ENCODE assay signal across 16 cellular contexts in genomic region chr10:93333278-93333978, GRCh38.
DNase-seq lines count a peak whose midpoint lies in the region; ATAC-seq, FAIRE-seq and TF ChIP-seq lines count a peak whose summit lies in the region.
"Had no signal": no experiment of that assay in that cellular context is flagged by ENCODE, and none has a peak within 500 bp of the region (broad histone marks: within the 10 kb centered on the region; RNA-seq: fewer than 3 reads in every experiment).

No MANE protein-coding gene starts in this region.

- RAD21 ChIA-PET in HCT116 (lab: Charles Lee; ENCODE audit: low non-redundant PET in 1 of 2, low total read pairs in 2 of 2, uncharacterized antibody in 2 of 2, unreplicated experiment in 2 of 2): no interaction called here

- 0 out of 2 replicates have a peak, but pooled peaks cover 3% of the 10 kb centered on the region for H4K20me1 ChIP-seq in HCT116 (ENCODE audit: insufficient read depth)
- H4K20me1 ChIP-seq in mammary epithelial cell (ENCODE audit: insufficient read depth, low read length): no peaks in the 10 kb centered on the region
- H4K20me1 ChIP-seq in keratinocyte (ENCODE audit: control insufficient read depth, extremely low read depth, insufficient read depth, low read length): peaks cover 2% of the 10 kb centered on the region

- H3K27ac ChIP-seq in HCT116 (ENCODE audit: low read depth, low read length) (no peak overlapping the region), mammary epithelial cell (ENCODE audit: insufficient read depth, low read depth, low read length) (peak overlapping the region; percentile 56), keratinocyte (ENCODE audit: control insufficient read depth, insufficient read depth, low read length) (peak overlapping the region; percentile 49), esophagus squamous epithelium (peak overlapping the region in 2 of 4 donors; percentile 23 to 78)
- H3K27ac ChIP-seq: cardiac muscle cell, left lung had no signal

- BruUV-seq in HCT116 (replicated peaks; lab: Mats Ljungman, UMichigan) (no TSS peak), mammary epithelial cell (replicated peaks; lab: Mats Ljungman, UMichigan) (no TSS peak)

- H2AFZ ChIP-seq in HCT116 (ENCODE audit: low read depth, low read length, poor library complexity, severe bottlenecking) (no peak overlapping the region), mammary epithelial cell (ENCODE audit: low read depth, low read length) (no peak overlapping the region), keratinocyte (ENCODE audit: control insufficient read depth, low read length) (no peak overlapping the region)

- no peak for FAIRE-seq in keratinocyte (lab: Jason Lieb, UNC)
- FAIRE-seq: TTC549 had no signal

- H3K27me3 ChIP-seq in HCT116 (ENCODE audit: insufficient read depth, low read length): no peaks in the 10 kb centered on the region
- H3K27me3 ChIP-seq in mammary epithelial cell (ENCODE audit: insufficient read depth, low read length): no peaks in the 10 kb centered on the region
- no peaks in the 10 kb centered on the region for H3K27me3 ChIP-seq in keratinocyte (ENCODE audit: control insufficient read depth, extremely low read depth, insufficient read depth, low read length)
- H3K27me3 ChIP-seq in esophagus squamous epithelium: no peaks in the 10 kb centered on the region
- H3K27me3 ChIP-seq: cardiac muscle cell, left lung had no signal

- H3K4me2 ChIP-seq in HCT116 (ENCODE audit: low read length) (peak overlapping the region; percentile 11; the same call in 1 of the 2 replicates), mammary epithelial cell (ENCODE audit: insufficient read depth, low read depth, low read length) (no peak overlapping the region), keratinocyte (ENCODE audit: control insufficient read depth, extremely low read depth, insufficient read depth, low read depth, low read length) (peak overlapping the region; percentile 41)

- H3K36me3 ChIP-seq in HCT116 (ENCODE audit: control insufficient read depth in 1 of 2, insufficient read depth in 2 of 2, low read length in 2 of 2): peaks cover 57 to 71% of the 10 kb centered on the region in 2 experiments; a peak in 3 of 4 replicates
- peaks cover 32% of the 10 kb centered on the region for H3K36me3 ChIP-seq in mammary epithelial cell (ENCODE audit: insufficient read depth, low read length)
- H3K36me3 ChIP-seq in keratinocyte (ENCODE audit: control insufficient read depth in 2 of 2, extremely low read depth in 1 of 2, insufficient read depth in 2 of 2, low read length in 2 of 2): peaks cover 57 to 61% of the 10 kb centered on the region in 2 experiments
- H3K36me3 ChIP-seq in esophagus squamous epithelium: peaks cover 0 to 100% (median 25%) of the 10 kb centered on the region in 3 donors
- H3K36me3 ChIP-seq: cardiac muscle cell had no signal

- DNase-seq in HCT116 (ENCODE audit: low read depth, low spot score): no peak
- DNase-seq in NCI-H2227 (lab: John Stamatoyannopoulos, UW; ENCODE audit: unreplicated experiment): peak; percentile 69
- peak; percentile 65 for DNase-seq in mammary epithelial cell
- peak; percentile 25 for DNase-seq in keratinocyte (ENCODE audit: low read depth, low spot score)
- DNase-seq in stimulated activated CD4-positive, alpha-beta T cell treated with anti-CD3 and anti-CD28 coated beads, Interleukin-1b, Interleukin-23, amount 100 ng/mL, for 48 hours: no peak
- DNase-seq in esophagus squamous epithelium (lab: John Stamatoyannopoulos, UW): no peak
- DNase-seq: activated CD4-positive, alpha-beta T cell treated with anti-CD3 and anti-CD28 coated beads, Interleukin-2, amount 50 U/mL, for 1 hour; activated T-cell treated with anti-CD3 and anti-CD28 coated beads, Interleukin-2, amount 50 U/mL, for 1 hour; IMR-90; left lung; MV-4-11; NCI-H446 treated with DMSO at 0.1 percent for 48 hours had no signal

- intact Hi-C loops in HCT116 (cut with micrococcal nuclease): no loop called here
- intact Hi-C loops in mammary epithelial cell (cut with micrococcal nuclease): no loop called here
- intact Hi-C loops in esophagus squamous epithelium (cut with DNase I): no loop called here

- WGBS in mammary epithelial cell (ENCODE audit: low coverage, missing lambda C conversion rate): 65% methylated on average over 14 of the region's 15 CpGs
- WGBS in esophagus squamous epithelium, 2 donors: 64 to 83% methylated on average over 11 to 12 of the region's 15 CpGs

- POLR2A ChIA-PET in HCT116 (lab: Charles Lee): no interaction called here

- H3K9me1 ChIP-seq in keratinocyte (ENCODE audit: control insufficient read depth, extremely low read depth, insufficient read depth, low read length): no peaks in the 10 kb centered on the region

- no peak for TF ChIP-seq CTCF in HCT116 (IDR thresholded peaks at IDR 0.05 in 2 of 3, conservative IDR thresholded peaks at IDR 0.05 in 1 of 3; ENCODE audit: borderline replicate concordance in 1 of 3, insufficient read depth in 1 of 3, low read depth in 2 of 3, low read length in 2 of 3)
- TF ChIP-seq CTCF in mammary epithelial cell (conservative IDR thresholded peaks at IDR 0.05 in 1 of 2, IDR thresholded peaks at IDR 0.05 in 1 of 2; ENCODE audit: extremely low read depth in 1 of 2, insufficient read depth in 1 of 2, low read depth in 1 of 2, low read length in 2 of 2): no peak
- TF ChIP-seq CTCF in keratinocyte (optimal IDR thresholded peaks at IDR 0.05 in 1 of 3, IDR thresholded peaks at IDR 0.05 in 1 of 3, conservative IDR thresholded peaks at IDR 0.05 in 1 of 3; ENCODE audit: extremely low read depth in 1 of 3, insufficient read depth in 2 of 3, low read length in 3 of 3): no peak
- TF ChIP-seq CTCF in esophagus squamous epithelium (IDR thresholded peaks at IDR 0.05): no peak

- no peaks in the 10 kb centered on the region; the same call in 1 of the 2 replicates for H3K79me2 ChIP-seq in HCT116 (ENCODE audit: insufficient read depth, low read length)
- no peaks in the 10 kb centered on the region for H3K79me2 ChIP-seq in mammary epithelial cell (ENCODE audit: insufficient read depth, low read length)
- no peaks in the 10 kb centered on the region for H3K79me2 ChIP-seq in keratinocyte (ENCODE audit: control insufficient read depth, insufficient read depth, low read length)

- CTCF ChIA-PET in HCT116 (lab: Charles Lee): no interaction called here
- CTCF ChIA-PET in mammary epithelial cell (lab: Charles Lee; ENCODE audit: low non-redundant PET): interaction anchor here (0.6 kb wide), 1 partner anchor 178 kb away, joined by 8 read pairs; no protein-coding TSS in a partner anchor

- dilution Hi-C loops in mammary epithelial cell (cut with HindIII; ENCODE audit: low sequenced_read_pairs): no loop called here
- dilution Hi-C loops in keratinocyte (cut with MboI; ENCODE audit: extremely low pct_ligation_motif_present, low sequenced_read_pairs): no loop called here

- TF ChIP-seq POLR2A in HCT116 (IDR thresholded peaks at IDR 0.05; ENCODE audit: borderline replicate concordance, extremely low read depth, insufficient read depth, insufficient read length): no peak
- TF ChIP-seq POLR2A in esophagus squamous epithelium (IDR thresholded peaks at IDR 0.05): no peak

- peaks cover 21 to 44% of the 10 kb centered on the region in 2 experiments for H3K4me1 ChIP-seq in HCT116 (ENCODE audit: control insufficient read depth in 1 of 2, insufficient read depth in 2 of 2, low read length in 2 of 2)
- H3K4me1 ChIP-seq in mammary epithelial cell (ENCODE audit: insufficient read depth, low read length): peaks cover 26% of the 10 kb centered on the region
- peaks cover 30% of the 10 kb centered on the region for H3K4me1 ChIP-seq in keratinocyte (ENCODE audit: control insufficient read depth, extremely low read depth, insufficient read depth, low read length)
- peaks cover 0 to 41% (median 0%) of the 10 kb centered on the region in 3 donors for H3K4me1 ChIP-seq in esophagus squamous epithelium
- H3K4me1 ChIP-seq: left lung had no signal

- 0 out of 2 replicates have a peak overlapping the region, but pooled peaks have one; percentile 9 for H3K9ac ChIP-seq in HCT116 (ENCODE audit: low read length)
- H3K9ac ChIP-seq in mammary epithelial cell (ENCODE audit: insufficient read depth, low read length): no peak overlapping the region
- H3K9ac ChIP-seq in keratinocyte (ENCODE audit: control insufficient read depth, extremely low read depth, insufficient read depth, low read length): peak overlapping the region; percentile 37

- in situ Hi-C loops in mammary epithelial cell (cut with MboI; ENCODE audit: low sequenced_read_pairs in 2 of 2): loop anchor here in 1 of 2 donors (25.0 kb wide), 1 partner anchor 446 kb away; no protein-coding TSS in a partner anchor

- H3K9me3 ChIP-seq in HCT116 (ENCODE audit: control insufficient read depth in 1 of 2, insufficient read depth in 1 of 2, low read depth in 1 of 2, low read length in 2 of 2) (no peaks in the 10 kb centered on the region), mammary epithelial cell (replicated peaks; ENCODE audit: insufficient read depth, low read length) (peaks cover 4% of the 10 kb centered on the region), keratinocyte (ENCODE audit: control insufficient read depth, low read depth, low read length) (peaks cover 6% of the 10 kb centered on the region), esophagus squamous epithelium (no peaks in the 10 kb centered on the region)
- H3K9me3 ChIP-seq: left lung had no signal

- no peak for TF ChIP-seq RAD21 in HCT116 (IDR thresholded peaks at IDR 0.05; ENCODE audit: low read depth)

- no peaks in the 10 kb centered on the region for H3K9me2 ChIP-seq in HCT116 (ENCODE audit: insufficient read depth)

- ATAC-seq in HCT116: no peak
- ATAC-seq in GM19452 (IDR thresholded peaks at IDR 0.05; ENCODE audit: unreplicated experiment): no peak
- no peak for ATAC-seq in HG02870 (IDR thresholded peaks at IDR 0.05; ENCODE audit: unreplicated experiment)
- ATAC-seq: left lung had no signal

- H3K4me3 ChIP-seq in HCT116 (replicated peaks in 1 of 2; ENCODE audit: low read depth in 1 of 2, low read length in 2 of 2): no peak overlapping the region
- H3K4me3 ChIP-seq in mammary epithelial cell (replicated peaks in 1 of 3; ENCODE audit: insufficient read depth in 1 of 3, low read depth in 2 of 3, low read length in 3 of 3): no peak overlapping the region
- no peak overlapping the region for H3K4me3 ChIP-seq in keratinocyte (ENCODE audit: control insufficient read depth in 2 of 3, extremely low read depth in 1 of 3, insufficient read depth in 2 of 3, low read depth in 1 of 3, low read length in 3 of 3)
- H3K4me3 ChIP-seq in esophagus squamous epithelium: no peak overlapping the region
- H3K4me3 ChIP-seq: cardiac muscle cell, left lung had no signal

TF ChIP-seq in HCT116, 20 proteins besides CTCF, POLR2A, EP300 and RAD21 (continues in another document):
- TF ChIP-seq SIN3A (IDR thresholded peaks at IDR 0.05; ENCODE audit: low read depth): no peak
- TF ChIP-seq CBX3 (IDR thresholded peaks at IDR 0.05; ENCODE audit: low read depth): no peak
- TF ChIP-seq POLR2AphosphoS5 (IDR thresholded peaks at IDR 0.05; ENCODE audit: low read depth, low read length): no peak
- TF ChIP-seq ELF1 (IDR thresholded peaks at IDR 0.05; ENCODE audit: borderline replicate concordance, low read depth): no peak

Comparison
In these comparisons a context has a peak if more than half of its experiments do, and no peak if none do; other contexts are left out.
1. DNase-seq: peak in NCI-H2227 (single experiment), mammary epithelial cell (single experiment) and keratinocyte (single experiment); none in HCT116 (single experiment), stimulated activated CD4-positive, alpha-beta T cell treated with anti-CD3 and anti-CD28 coated beads, Interleukin-1b, Interleukin-23, amount 100 ng/mL, for 48 hours (single experiment) and esophagus squamous epithelium (single experiment).